In the genomic region with DNA sequence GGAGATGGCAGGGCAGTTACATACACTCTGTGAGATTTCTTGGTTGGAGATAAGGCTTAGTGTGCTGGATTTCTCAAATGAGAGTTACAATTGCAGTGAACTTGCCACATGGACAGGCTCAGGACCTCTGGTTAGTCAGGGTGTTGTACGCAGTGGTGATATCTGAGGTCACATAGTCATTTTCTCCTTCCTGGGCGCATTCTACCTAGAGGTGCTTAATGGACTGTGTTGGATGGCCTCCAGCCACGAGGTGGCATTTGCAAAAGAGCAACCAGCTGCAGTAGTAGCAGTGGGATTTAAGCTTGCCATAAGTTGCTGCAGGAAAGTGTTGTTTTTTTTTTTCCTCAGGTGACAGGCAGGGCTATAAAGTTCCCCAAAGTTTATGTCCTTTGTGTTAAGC, we compare ENCODE assay signal across 34 cellular contexts.
A peak's percentile ranks its signal among the peaks of the same experiment; 100 is the strongest.
DNase-seq lines count a peak whose midpoint lies in the region; ATAC-seq and TF ChIP-seq lines count a peak whose summit lies in the region.
"Had no signal": no experiment of that assay in that cellular context is flagged by ENCODE, and none has a peak within 500 bp of the region (broad histone marks: within the 10 kb centered on the region; RNA-seq: fewer than 3 reads in every experiment).

No MANE protein-coding gene starts in this region.

- no peaks in the 10 kb centered on the region for H3K9me3 Mint-ChIP-seq in activated T-helper 1 cell treated with anti-CD3 and anti-CD28 coated beads, Interleukin-12 subunit alpha, Interleukin-12 subunit beta, Interleukin-2, Interleukin-4 antibody, amounts not matched to agents 30 ng/mL and 10 ng/mL and 1 ng/mL, durations not matched to agents 14 hours and 24 hours and 36 hours
- H3K9me3 Mint-ChIP-seq: activated naive CD4-positive, alpha-beta T cell treated with anti-CD3 and anti-CD28 coated beads for 36 hours; stimulated activated memory B cell treated with anti-CD40 and anti-IgM and Interleukin-4, amounts not matched to agents 10 μg/mL and 1 μg/mL and 100 μg/mL, for 72 hours; type B pancreatic cell had no signal

- peak overlapping the region; percentile 64 for H3K4me2 ChIP-seq in PC-3 (ENCODE audit: low read length)
- H3K4me2 ChIP-seq: neural progenitor cell had no signal

- H4K20me1 ChIP-seq in PC-3 (ENCODE audit: low read length): no peaks in the 10 kb centered on the region

- intact Hi-C loops in PC-3 (cut with micrococcal nuclease) (loop anchor here (1.0 kb wide), 2 partner anchors 13 to 59 kb away; no protein-coding TSS in a partner anchor), testis (cut with DNase I; ENCODE audit: low total_unique reads) (no loop called here)
- intact Hi-C loops in activated T-helper 1 cell treated with anti-CD3 and anti-CD28 coated beads, Interleukin-12 subunit alpha, Interleukin-12 subunit beta, Interleukin-2, Interleukin-4 antibody, amounts not matched to agents 30 ng/mL and 10 ng/mL and 1 ng/mL, durations not matched to agents 14 hours and 24 hours and 36 hours (cut with micrococcal nuclease): no loop called here

- no peak overlapping the region for H3K4me3 ChIP-seq in GM06990 (replicated peaks; ENCODE audit: low read depth, low read length)
- peak overlapping the region; percentile 5 for H3K4me3 ChIP-seq in PC-3 (ENCODE audit: low read length)
- H3K4me3 ChIP-seq in testis: no peak overlapping the region
- no peak overlapping the region for H3K4me3 ChIP-seq in H7 (ENCODE audit: insufficient read depth, low read depth, low read length)
- H3K4me3 ChIP-seq: esophagus muscularis mucosa, heart left ventricle, neural progenitor cell, pancreas, skin epidermis had no signal

- 89 to 94% methylated on average over 3 of the region's 3 CpGs for WGBS in testis, 2 donors

- peak overlapping the region; percentile 33 for H2AFZ ChIP-seq in PC-3 (ENCODE audit: low read length)
- H2AFZ ChIP-seq: neural progenitor cell had no signal

- H3K27ac ChIP-seq in PC-3 (ENCODE audit: low read length): peak overlapping the region; percentile 91
- H3K27ac ChIP-seq in testis: no peak overlapping the region
- H3K27ac ChIP-seq: esophagus muscularis mucosa, heart left ventricle, neural progenitor cell, pancreas, skin epidermis had no signal

- H3K9ac ChIP-seq in PC-3 (ENCODE audit: low read length): peak overlapping the region; percentile 45; the same call in 1 of the 2 replicates
- H3K9ac ChIP-seq: neural progenitor cell had no signal

- TF ChIP-seq POLR2A in testis (IDR thresholded peaks at IDR 0.05): no peak

- H3K9me3 ChIP-seq in PC-3 (ENCODE audit: low read length) (no peaks in the 10 kb centered on the region), testis (no peaks in the 10 kb centered on the region)
- H3K9me3 ChIP-seq: esophagus muscularis mucosa had no signal

- POLR2A ChIA-PET in PC-3 (lab: Charles Lee; ENCODE audit: unreplicated experiment): no interaction called here

- no peaks in the 10 kb centered on the region for H3K36me3 Mint-ChIP-seq in activated T-helper 1 cell treated with anti-CD3 and anti-CD28 coated beads, Interleukin-12 subunit alpha, Interleukin-12 subunit beta, Interleukin-2, Interleukin-4 antibody, amounts not matched to agents 30 ng/mL and 10 ng/mL and 1 ng/mL, durations not matched to agents 14 hours and 24 hours and 36 hours (ENCODE audit: low read depth)
- H3K36me3 Mint-ChIP-seq: brain; neural progenitor cell; stimulated activated memory B cell treated with anti-CD40 and anti-IgM and Interleukin-4, amounts not matched to agents 10 μg/mL and 1 μg/mL and 100 μg/mL, for 72 hours; type B pancreatic cell had no signal

- peak; percentile 7 for DNase-seq in GM06990 (ENCODE audit: extremely low read depth, insufficient read length)
- DNase-seq in PC-3: peak; percentile 56
- DNase-seq in testis: no peak
- DNase-seq in activated T-helper 1 cell treated with anti-CD3 and anti-CD28 coated beads, Interleukin-12 subunit alpha, Interleukin-12 subunit beta, Interleukin-2, Interleukin-4 antibody, amounts not matched to agents 30 ng/mL and 10 ng/mL and 1 ng/mL, durations not matched to agents 14 hours and 24 hours and 36 hours (ENCODE audit: low spot score): no peak
- DNase-seq in AG20443 (ENCODE audit: low spot score): no peak
- no peak for DNase-seq in H7
- DNase-seq: activated CD4-positive, alpha-beta memory T cell treated with anti-CD3 and anti-CD28 coated beads, Interleukin-2, amount 10 ng/mL, durations not matched to agents 7 days and 5 days; activated CD4-positive, CD25-positive, alpha-beta regulatory T cell treated with anti-CD3 and anti-CD28 coated beads, Interleukin-2, amount 50 U/mL, for 72 hours; activated CD8-positive, alpha-beta memory T cell treated with anti-CD3 and anti-CD28 coated beads, Interleukin-2, amount 50 U/mL, for 4 hours; activated naive CD4-positive, alpha-beta T cell treated with anti-CD3 and anti-CD28 coated beads for 36 hours; amniotic stem cell; cerebellar nuclear complex; dermis blood vessel endothelial cell; endodermal cell; H9; heart left ventricle; Karpas-422; left ventricle myocardium superior; NCI-H146; NCI-H2107; NCI-H345; NCI-H774; pancreas; retina; SIG-M5; substantia nigra had no signal

- H3K4me1 ChIP-seq in PC-3 (ENCODE audit: insufficient read depth, low read length): peaks cover 45% of the 10 kb centered on the region
- H3K4me1 ChIP-seq in testis: no peaks in the 10 kb centered on the region
- H3K4me1 ChIP-seq: esophagus muscularis mucosa, heart left ventricle, neural progenitor cell, pancreas had no signal

- BruUV-seq in PC-3 (replicated peaks; lab: Mats Ljungman, UMichigan): no TSS peak

- ATAC-seq in GM18907 (IDR thresholded peaks at IDR 0.05; ENCODE audit: unreplicated experiment): peak; percentile 71
- ATAC-seq in HG02870 (IDR thresholded peaks at IDR 0.05; ENCODE audit: unreplicated experiment): peak; percentile 90
- ATAC-seq in PC-3: peak; percentile 10
- ATAC-seq: heart left ventricle; left ventricle myocardium superior; pancreas; stimulated activated memory B cell treated with anti-CD40 and anti-IgM and Interleukin-4, amounts not matched to agents 10 μg/mL and 1 μg/mL and 100 μg/mL, for 72 hours had no signal

- peaks cover 2% of the 10 kb centered on the region for H3K27me3 Mint-ChIP-seq in activated T-helper 1 cell treated with anti-CD3 and anti-CD28 coated beads, Interleukin-12 subunit alpha, Interleukin-12 subunit beta, Interleukin-2, Interleukin-4 antibody, amounts not matched to agents 30 ng/mL and 10 ng/mL and 1 ng/mL, durations not matched to agents 14 hours and 24 hours and 36 hours (ENCODE audit: insufficient read depth)
- H3K27me3 Mint-ChIP-seq: activated CD4-positive, alpha-beta memory T cell treated with anti-CD3 and anti-CD28 coated beads, Interleukin-2, amount 10 ng/mL, durations not matched to agents 7 days and 5 days; brain; stimulated activated memory B cell treated with anti-CD40 and anti-IgM and Interleukin-4, amounts not matched to agents 10 μg/mL and 1 μg/mL and 100 μg/mL, for 72 hours; type B pancreatic cell had no signal

- no peaks in the 10 kb centered on the region for H3K9me2 ChIP-seq in PC-3 (replicated peaks; ENCODE audit: low read length)

- H3K36me3 ChIP-seq in GM06990 (ENCODE audit: control insufficient read depth, insufficient read depth, low read length) (no peaks in the 10 kb centered on the region), PC-3 (ENCODE audit: low read depth, low read length) (no peaks in the 10 kb centered on the region), testis (ENCODE audit: low read depth, missing control alignments) (no peaks in the 10 kb centered on the region), H7 (replicated peaks; ENCODE audit: control insufficient read depth, insufficient read depth, low read length) (no peaks in the 10 kb centered on the region)
- H3K36me3 ChIP-seq: esophagus muscularis mucosa, heart left ventricle, neural progenitor cell, pancreas had no signal

- H3K27me3 ChIP-seq in GM06990 (replicated peaks; ENCODE audit: control insufficient read depth, insufficient read depth, low read length) (no peaks in the 10 kb centered on the region), PC-3 (ENCODE audit: low read length) (no peaks in the 10 kb centered on the region), testis (no peaks in the 10 kb centered on the region), H7 (ENCODE audit: control insufficient read depth, insufficient read depth, low read length) (no peaks in the 10 kb centered on the region)
- H3K27me3 ChIP-seq: esophagus muscularis mucosa, heart left ventricle, neural progenitor cell, pancreas had no signal

- H3K4me1 Mint-ChIP-seq in activated T-helper 1 cell treated with anti-CD3 and anti-CD28 coated beads, Interleukin-12 subunit alpha, Interleukin-12 subunit beta, Interleukin-2, Interleukin-4 antibody, amounts not matched to agents 30 ng/mL and 10 ng/mL and 1 ng/mL, durations not matched to agents 14 hours and 24 hours and 36 hours (ENCODE audit: low read depth): no peaks in the 10 kb centered on the region
- H3K4me1 Mint-ChIP-seq: activated CD4-positive, alpha-beta memory T cell treated with anti-CD3 and anti-CD28 coated beads, Interleukin-2, amount 10 ng/mL, durations not matched to agents 7 days and 5 days; brain; endodermal cell; H9; neural progenitor cell; stimulated activated memory B cell treated with anti-CD40 and anti-IgM and Interleukin-4, amounts not matched to agents 10 μg/mL and 1 μg/mL and 100 μg/mL, for 72 hours had no signal

- no peaks in the 10 kb centered on the region for H3F3A ChIP-seq in PC-3 (ENCODE audit: low read length, unreplicated experiment)

- H3K4me3 Mint-ChIP-seq in activated T-helper 1 cell treated with anti-CD3 and anti-CD28 coated beads, Interleukin-12 subunit alpha, Interleukin-12 subunit beta, Interleukin-2, Interleukin-4 antibody, amounts not matched to agents 30 ng/mL and 10 ng/mL and 1 ng/mL, durations not matched to agents 14 hours and 24 hours and 36 hours: no peak overlapping the region
- H3K4me3 Mint-ChIP-seq: activated CD4-positive, alpha-beta memory T cell treated with anti-CD3 and anti-CD28 coated beads, Interleukin-2, amount 10 ng/mL, durations not matched to agents 7 days and 5 days; activated naive CD4-positive, alpha-beta T cell treated with anti-CD3 and anti-CD28 coated beads for 36 hours; brain; endodermal cell; H9; neural progenitor cell; stimulated activated memory B cell treated with anti-CD40 and anti-IgM and Interleukin-4, amounts not matched to agents 10 μg/mL and 1 μg/mL and 100 μg/mL, for 72 hours; type B pancreatic cell had no signal

- TF ChIP-seq CTCF in GM06990 (IDR thresholded peaks at IDR 0.05; ENCODE audit: insufficient read depth, low read length, poor library complexity, severe bottlenecking) (peak; percentile 9), PC-3 (conservative IDR thresholded peaks at IDR 0.05; ENCODE audit: low read depth, low read length) (0 out of 2 replicates have a peak, but pooled peaks have one; percentile 24), testis (IDR thresholded peaks at IDR 0.05) (no peak)

- H3K79me2 ChIP-seq in PC-3 (ENCODE audit: low read length): no peaks in the 10 kb centered on the region

- CTCF ChIA-PET in PC-3 (lab: Charles Lee): no interaction called here

- no peak overlapping the region for H3K27ac Mint-ChIP-seq in activated T-helper 1 cell treated with anti-CD3 and anti-CD28 coated beads, Interleukin-12 subunit alpha, Interleukin-12 subunit beta, Interleukin-2, Interleukin-4 antibody, amounts not matched to agents 30 ng/mL and 10 ng/mL and 1 ng/mL, durations not matched to agents 14 hours and 24 hours and 36 hours
- H3K27ac Mint-ChIP-seq: activated CD4-positive, alpha-beta memory T cell treated with anti-CD3 and anti-CD28 coated beads, Interleukin-2, amount 10 ng/mL, durations not matched to agents 7 days and 5 days; activated naive CD4-positive, alpha-beta T cell treated with anti-CD3 and anti-CD28 coated beads for 36 hours; brain; endodermal cell; H9; stimulated activated memory B cell treated with anti-CD40 and anti-IgM and Interleukin-4, amounts not matched to agents 10 μg/mL and 1 μg/mL and 100 μg/mL, for 72 hours; type B pancreatic cell had no signal

Comparison
In these comparisons a context has a peak if more than half of its experiments do, and no peak if none do; other contexts are left out.
1. DNase-seq: peak in GM06990 (single experiment) and PC-3 (single experiment); none in testis (single experiment), activated T-helper 1 cell treated with anti-CD3 and anti-CD28 coated beads, Interleukin-12 subunit alpha, Interleukin-12 subunit beta, Interleukin-2, Interleukin-4 antibody, amounts not matched to agents 30 ng/mL and 10 ng/mL and 1 ng/mL, durations not matched to agents 14 hours and 24 hours and 36 hours (single experiment), AG20443 (single experiment) and H7 (single experiment).
2. CTCF ChIP-seq: peak in GM06990 (single experiment) and PC-3 (single experiment); none in testis (0 of 3).
3. ATAC-seq: peak in every context shown above with its lines; median percentile 90 in HG02870; 71 in GM18907; 10 in PC-3.